In genomic region chr1:154407021-154407865, GRCh38 we compare ENCODE assay signal across 9 cellular contexts. TPM values are rescaled to one million over a fixed set of nuclear protein-coding genes. Genes with fewer than 3 reads are reported as not detected.
DNase-seq lines count a peak whose midpoint lies in the region; ATAC-seq, FAIRE-seq and TF ChIP-seq lines count a peak whose summit lies in the region.
"Had no signal": no experiment of that assay in that cellular context is flagged by ENCODE, and none has a peak within 500 bp of the region (broad histone marks: within the 10 kb centered on the region; RNA-seq: fewer than 3 reads in every experiment).

No MANE protein-coding gene starts in this region.

- peak overlapping the region; percentile 96 for H3K4me2 ChIP-seq in HepG2 (ENCODE audit: low read depth, low read length)

- TF ChIP-seq POLR2A in HepG2 (IDR thresholded peaks at IDR 0.05; ENCODE audit: insufficient read depth in 1 of 2, low read depth in 2 of 2, low read length in 2 of 2) = no peak

- peaks cover 87% of the 10 kb centered on the region for H3K4me1 ChIP-seq in HepG2 (ENCODE audit: insufficient read depth, low read length)

- WGBS in HepG2 (ENCODE audit: low lambda C conversion rate) = 38% methylated on average over 8 of the region's 10 CpGs

- TF ChIP-seq EP300 in HepG2 (IDR thresholded peaks at IDR 0.05; ENCODE audit: low read depth in 2 of 2, low read length in 2 of 2) (no peak), HepG2 (CRISPR knock-in tag; IDR thresholded peaks at IDR 0.05; ENCODE audit: borderline replicate concordance) (no peak)

- H3K27me3 ChIP-seq in HepG2 (ENCODE audit: control insufficient read depth in 1 of 2, insufficient read depth in 2 of 2, low read length in 2 of 2) = peaks cover 0 to 22% of the 10 kb centered on the region in 2 experiments; a peak in 4 of 5 replicates

- no peak overlapping the region for H3K27ac ChIP-seq in HepG2 (ENCODE audit: extremely low read length, insufficient read depth, low read length)
- H3K27ac ChIP-seq: cardiac muscle cell had no signal

- H3K4me3 ChIP-seq in HepG2 (replicated peaks in 1 of 3; ENCODE audit: insufficient read depth in 1 of 3, low read depth in 2 of 3, low read length in 3 of 3) = peak overlapping the region; percentile 8 to 89 (median 14); a peak in 2 of 6 replicates

- ATAC-seq in HG03460 (IDR thresholded peaks at IDR 0.05; ENCODE audit: unreplicated experiment) (peak; percentile 28), HepG2 (no peak)
- ATAC-seq in stimulated activated naive B cell treated with anti-CD40 and anti-IgM and Interleukin-4, amounts not matched to agents 10 μg/mL and 1 μg/mL and 100 μg/mL, for 72 hours (replicated peaks) = peak; percentile 64 to 74

- peak overlapping the region; percentile 77 for H3K27ac Mint-ChIP-seq in activated T-helper 1 cell treated with anti-CD3 and anti-CD28 coated beads, Interleukin-12 subunit alpha, Interleukin-12 subunit beta, Interleukin-2, Interleukin-4 antibody, amounts not matched to agents 30 ng/mL and 10 ng/mL and 1 ng/mL, durations not matched to agents 14 hours and 24 hours and 36 hours
- H3K27ac Mint-ChIP-seq in stimulated activated naive B cell treated with anti-CD40 and anti-IgM and Interleukin-4, amounts not matched to agents 10 μg/mL and 1 μg/mL and 100 μg/mL, for 72 hours = peak overlapping the region; percentile 85

- H2AFZ ChIP-seq in HepG2 (ENCODE audit: low read length) = no peak overlapping the region

- no peaks in the 10 kb centered on the region for H3K9me3 ChIP-seq in HepG2 (ENCODE audit: low read length)

- POLR2A ChIA-PET in HepG2 (lab: Yijun Ruan, JAX) = interaction anchor here (0.8 to 8.9 kb wide), 4 partner anchors 11 to 81 kb away, joined by 3 to 146 read pairs (median 7); no protein-coding TSS in a partner anchor

- FAIRE-seq in HepG2 (lab: Jason Lieb, UNC) = no peak

- no peaks in the 10 kb centered on the region for H3K27me3 Mint-ChIP-seq in activated T-helper 1 cell treated with anti-CD3 and anti-CD28 coated beads, Interleukin-12 subunit alpha, Interleukin-12 subunit beta, Interleukin-2, Interleukin-4 antibody, amounts not matched to agents 30 ng/mL and 10 ng/mL and 1 ng/mL, durations not matched to agents 14 hours and 24 hours and 36 hours (ENCODE audit: insufficient read depth)
- H3K27me3 Mint-ChIP-seq in stimulated activated naive B cell treated with anti-CD40 and anti-IgM and Interleukin-4, amounts not matched to agents 10 μg/mL and 1 μg/mL and 100 μg/mL, for 72 hours = peaks cover 0 to 11% of the 10 kb centered on the region in 2 donors

- CTCF ChIA-PET in HepG2 (lab: Yijun Ruan, JAX; ENCODE audit: low intra/inter-chr PET ratio, low total read pairs) = no interaction called here

- peak overlapping the region; percentile 44 for H3K9ac ChIP-seq in HepG2 (ENCODE audit: insufficient read depth, low read depth, low read length)

- H3K79me2 ChIP-seq in HepG2 (ENCODE audit: insufficient read depth, low read length) = no peaks in the 10 kb centered on the region

- H3K4me1 Mint-ChIP-seq in activated T-helper 1 cell treated with anti-CD3 and anti-CD28 coated beads, Interleukin-12 subunit alpha, Interleukin-12 subunit beta, Interleukin-2, Interleukin-4 antibody, amounts not matched to agents 30 ng/mL and 10 ng/mL and 1 ng/mL, durations not matched to agents 14 hours and 24 hours and 36 hours (ENCODE audit: low read depth) = peaks cover 78% of the 10 kb centered on the region
- peaks cover 56 to 83% of the 10 kb centered on the region in 2 donors for H3K4me1 Mint-ChIP-seq in stimulated activated naive B cell treated with anti-CD40 and anti-IgM and Interleukin-4, amounts not matched to agents 10 μg/mL and 1 μg/mL and 100 μg/mL, for 72 hours

- H3K9me3 Mint-ChIP-seq in activated T-helper 1 cell treated with anti-CD3 and anti-CD28 coated beads, Interleukin-12 subunit alpha, Interleukin-12 subunit beta, Interleukin-2, Interleukin-4 antibody, amounts not matched to agents 30 ng/mL and 10 ng/mL and 1 ng/mL, durations not matched to agents 14 hours and 24 hours and 36 hours = no peaks in the 10 kb centered on the region
- H3K9me3 Mint-ChIP-seq in stimulated activated naive B cell treated with anti-CD40 and anti-IgM and Interleukin-4, amounts not matched to agents 10 μg/mL and 1 μg/mL and 100 μg/mL, for 72 hours = no peaks in the 10 kb centered on the region

- no peak for TF ChIP-seq CTCF in HepG2 (CRISPR knock-in tag; IDR thresholded peaks at IDR 0.05)

- H3K4me3 Mint-ChIP-seq in activated T-helper 1 cell treated with anti-CD3 and anti-CD28 coated beads, Interleukin-12 subunit alpha, Interleukin-12 subunit beta, Interleukin-2, Interleukin-4 antibody, amounts not matched to agents 30 ng/mL and 10 ng/mL and 1 ng/mL, durations not matched to agents 14 hours and 24 hours and 36 hours = peak overlapping the region; percentile 86
- H3K4me3 Mint-ChIP-seq in stimulated activated naive B cell treated with anti-CD40 and anti-IgM and Interleukin-4, amounts not matched to agents 10 μg/mL and 1 μg/mL and 100 μg/mL, for 72 hours = peak overlapping the region; percentile 81 to 83

- in situ Hi-C loops in HepG2 (cut with HindIII; ENCODE audit: extremely low pct_ligation_motif_present, low pct_unique_long_range_greater_than_20kb) = no loop called here

- intact Hi-C loops in activated T-helper 1 cell treated with anti-CD3 and anti-CD28 coated beads, Interleukin-12 subunit alpha, Interleukin-12 subunit beta, Interleukin-2, Interleukin-4 antibody, amounts not matched to agents 30 ng/mL and 10 ng/mL and 1 ng/mL, durations not matched to agents 14 hours and 24 hours and 36 hours (cut with micrococcal nuclease) = loop anchor here (1.0 to 5.0 kb wide), 10 partner anchors 21 to 595 kb away; partner anchors contain the start of genes ATP8B2, HAX1, UBE2Q1 and ZBTB7B
- intact Hi-C loops in HepG2 (cut with micrococcal nuclease; ENCODE audit: unreplicated experiment) = loop anchor here (2.0 to 10.0 kb wide), 2 partner anchors 20 to 52 kb away; no protein-coding TSS in a partner anchor

- H3K36me3 ChIP-seq in HepG2 (replicated peaks in 1 of 2; ENCODE audit: control insufficient read depth in 1 of 2, insufficient read depth in 2 of 2, low read length in 2 of 2) = no peaks in the 10 kb centered on the region
- H3K36me3 ChIP-seq: cardiac muscle cell had no signal

- H4K20me1 ChIP-seq in HepG2 (ENCODE audit: insufficient read depth, low read length) = no peaks in the 10 kb centered on the region

- DNase-seq in GDM1 (lab: John Stamatoyannopoulos, UW) (peak; percentile 46), HepG2 (ENCODE audit: low spot score) (no peak), NCI-H1694 treated with DMSO at 0.1 percent for 48 hours (lab: John Stamatoyannopoulos, UW) (no peak), COLO668 (lab: John Stamatoyannopoulos, UW; ENCODE audit: unreplicated experiment) (no peak), hepatic stellate cell (ENCODE audit: low spot score) (no peak)
- peak; percentile 25 for DNase-seq in activated T-helper 1 cell treated with anti-CD3 and anti-CD28 coated beads, Interleukin-12 subunit alpha, Interleukin-12 subunit beta, Interleukin-2, Interleukin-4 antibody, amounts not matched to agents 30 ng/mL and 10 ng/mL and 1 ng/mL, durations not matched to agents 14 hours and 24 hours and 36 hours (ENCODE audit: low spot score)
- peak; percentile 73 for DNase-seq in stimulated activated naive B cell treated with anti-CD40 and anti-IgM and Interleukin-4, amounts not matched to agents 10 μg/mL and 1 μg/mL and 100 μg/mL, for 72 hours

- no peak for TF ChIP-seq RAD21 in HepG2 (CRISPR knock-in tag; IDR thresholded peaks at IDR 0.05)

- no peaks in the 10 kb centered on the region for H3K36me3 Mint-ChIP-seq in activated T-helper 1 cell treated with anti-CD3 and anti-CD28 coated beads, Interleukin-12 subunit alpha, Interleukin-12 subunit beta, Interleukin-2, Interleukin-4 antibody, amounts not matched to agents 30 ng/mL and 10 ng/mL and 1 ng/mL, durations not matched to agents 14 hours and 24 hours and 36 hours (ENCODE audit: low read depth)
- H3K36me3 Mint-ChIP-seq in stimulated activated naive B cell treated with anti-CD40 and anti-IgM and Interleukin-4, amounts not matched to agents 10 μg/mL and 1 μg/mL and 100 μg/mL, for 72 hours = peaks cover 0 to 4% of the 10 kb centered on the region in 2 donors

- no TSS peak for BruUV-seq in HepG2 (replicated peaks; lab: Mats Ljungman, UMichigan)

RNA-seq across cellular contexts. Expression of gene IL6R, which starts 2.1 kb away (rescaled TPM):
- 4.9 and 5.0 TPM in 2 replicates for total RNA-seq in activated T-helper 1 cell treated with anti-CD3 and anti-CD28 coated beads, Interleukin-12 subunit alpha, Interleukin-12 subunit beta, Interleukin-2, Interleukin-4 antibody, amounts not matched to agents 30 ng/mL and 10 ng/mL and 1 ng/mL, durations not matched to agents 14 hours and 24 hours and 36 hours
- total RNA-seq in HepG2 (2016; rRNA removed; fragmentation: Illumina TruSeq; extraction: Trizol) = 3.5 and 5.0 TPM in 2 replicates
- total RNA-seq in HepG2 (2016; cell fraction: cytosol; rRNA removed; fragmentation: Illumina TruSeq; extraction: Trizol; ENCODE audit: low read depth) = 0.71 and 0.91 TPM in 2 replicates
- total RNA-seq in HepG2 (2016; cell fraction: insoluble cytoplasmic fraction; rRNA removed; fragmentation: Illumina TruSeq; extraction: Trizol) = 1.9 and 4.6 TPM in 2 replicates
- 1.2 and 1.3 TPM in 2 replicates for total RNA-seq in HepG2 (2016; cell fraction: membrane; rRNA removed; fragmentation: Illumina TruSeq; extraction: Trizol)
- 3.7 and 4.0 TPM in 2 replicates for total RNA-seq in HepG2 (2016; cell fraction: nucleus; rRNA removed; fragmentation: Illumina TruSeq; extraction: Trizol)
- polyA plus RNA-seq in HepG2 (2011; rRNA removed) = 24.5 and 30.5 TPM in 2 replicates
- polyA plus RNA-seq in HepG2 (2011; cell fraction: cytosol; rRNA removed) = 15.2 and 20.2 TPM in 2 replicates
- polyA plus RNA-seq in HepG2 (2011; cell fraction: nucleus; rRNA removed) = 15.9 and 16.7 TPM in 2 replicates
- 13.7 and 18.5 TPM in 2 replicates for polyA plus RNA-seq in HepG2 (2012)
- 0.28 and 0.32 TPM in 2 replicates for polyA plus RNA-seq in HepG2 (2016; cell fraction: cytosol; fragmentation: Illumina TruSeq; extraction: Trizol; ENCODE audit: low read depth)
- polyA plus RNA-seq in HepG2 (2016; cell fraction: insoluble cytoplasmic fraction; fragmentation: Illumina TruSeq; extraction: Trizol; ENCODE audit: low read depth) = 1.4 and 2.1 TPM in 2 replicates
- 0.60 and 0.65 TPM in 2 replicates for polyA plus RNA-seq in HepG2 (2016; cell fraction: membrane; fragmentation: Illumina TruSeq; extraction: Trizol; ENCODE audit: low read depth)
- 4.0 and 4.9 TPM in 2 replicates for polyA plus RNA-seq in HepG2 (2016; cell fraction: nucleus; fragmentation: Illumina TruSeq; extraction: Trizol; ENCODE audit: insufficient read depth, low read depth)
- polyA minus RNA-seq in HepG2 (2011; rRNA and poly(A)+ RNA removed; ENCODE audit: low replicate concordance) = 13.3 and 63.4 TPM in 2 replicates
- 10.3 and 13.7 TPM in 2 replicates for polyA minus RNA-seq in HepG2 (2011; cell fraction: cytosol; rRNA and poly(A)+ RNA removed)
- 13.4 and 13.8 TPM in 2 replicates for polyA minus RNA-seq in HepG2 (2011; cell fraction: nucleus; rRNA and poly(A)+ RNA removed)

Comparison
In these comparisons a context has a peak if more than half of its experiments do, and no peak if none do; other contexts are left out.
1. DNase-seq: peak in GDM1 (single experiment), activated T-helper 1 cell treated with anti-CD3 and anti-CD28 coated beads, Interleukin-12 subunit alpha, Interleukin-12 subunit beta, Interleukin-2, Interleukin-4 antibody, amounts not matched to agents 30 ng/mL and 10 ng/mL and 1 ng/mL, durations not matched to agents 14 hours and 24 hours and 36 hours (single experiment) and stimulated activated naive B cell treated with anti-CD40 and anti-IgM and Interleukin-4, amounts not matched to agents 10 μg/mL and 1 μg/mL and 100 μg/mL, for 72 hours (single experiment); none in HepG2 (single experiment), NCI-H1694 treated with DMSO at 0.1 percent for 48 hours (single experiment), COLO668 (single experiment) and hepatic stellate cell (single experiment).